17 cellular contexts compared by ENCODE assay signal in genomic region chr19:34357431-34357830, GRCh38. TPM values are rescaled to one million over a fixed set of nuclear protein-coding genes. Genes with fewer than 3 reads are reported as not detected.
DNase-seq lines count a peak whose midpoint lies in the region; ATAC-seq, FAIRE-seq and TF ChIP-seq lines count a peak whose summit lies in the region.
"Had no signal": no experiment of that assay in that cellular context is flagged by ENCODE, and none has a peak within 500 bp of the region (broad histone marks: within the 10 kb centered on the region; RNA-seq: fewer than 3 reads in every experiment).

No MANE protein-coding gene starts in this region.

- H3K36me3 ChIP-seq in Loucy (ENCODE audit: insufficient read depth, low read length) = no peaks in the 10 kb centered on the region
- H3K36me3 ChIP-seq in K562 (ENCODE audit: control insufficient read depth, insufficient read depth, low read length) = peaks cover 15% of the 10 kb centered on the region; the same call in 2 of the 3 replicates

- no peaks in the 10 kb centered on the region for H3K9me2 ChIP-seq in Loucy (replicated peaks; ENCODE audit: low read depth, low read length)

- no peak for TF ChIP-seq POLR2A in K562 (conservative IDR thresholded peaks at IDR 0.05)

- no peak for DNase-seq in activated naive CD4-positive, alpha-beta T cell treated with anti-CD3 and anti-CD28 coated beads for 36 hours
- no peak for DNase-seq in activated naive CD4-positive, alpha-beta T cell treated with anti-CD3 and anti-CD28 coated beads, Interleukin-2, amount 50 U/mL, for 16 hours
- DNase-seq in K562 (ENCODE audit: extremely low read depth in 1 of 4, low spot score in 3 of 4) (no peak), NCI-H1105 (lab: John Stamatoyannopoulos, UW) (no peak), 8988T (no peak), GM10248 (ENCODE audit: extremely low spot score) (no peak)
- no peak for DNase-seq in stimulated activated effector memory CD8-positive, alpha-beta T cell treated with anti-CD3 and anti-CD28 coated beads, Interleukin-12 subunit alpha, Interleukin-12 subunit beta, amount 100 ng/mL, for 72 hours (ENCODE audit: low spot score in 2 of 2)
- DNase-seq: activated effector memory CD4-positive, alpha-beta T cell treated with Interleukin-2 at 50 U/mL for 16 hours; GF-D8; NCI-H1436 treated with DMSO at 0.1 percent for 48 hours; NCI-H226 had no signal

- WGBS in K562 (ENCODE audit: insufficient coverage, low coverage, missing lambda C conversion rate) = 92% methylated on average over 4 of the region's 4 CpGs

- H3K9ac ChIP-seq in Loucy (ENCODE audit: low read depth, low read length, poor library complexity, severe bottlenecking) = peak overlapping the region; percentile 83
- H3K9ac ChIP-seq in K562 (ENCODE audit: insufficient read depth in 1 of 2, low read depth in 2 of 2, low read length in 2 of 2) = peak overlapping the region in 1 of 2 experiments; percentile 37; a peak in 1 of 4 replicates

- TF ChIP-seq RAD21 in K562 (CRISPR knock-in tag; conservative IDR thresholded peaks at IDR 0.05 in 1 of 2, IDR thresholded peaks at IDR 0.05 in 1 of 2) = no peak

- FAIRE-seq in K562 (lab: Jason Lieb, UNC) = no peak
- FAIRE-seq: H1, kidney had no signal

- peaks cover 2% of the 10 kb centered on the region for H3K36me3 Mint-ChIP-seq in activated naive CD4-positive, alpha-beta T cell treated with anti-CD3 and anti-CD28 coated beads for 36 hours (ENCODE audit: low read depth)
- peaks cover 26% of the 10 kb centered on the region for H3K36me3 Mint-ChIP-seq in stimulated activated effector memory CD8-positive, alpha-beta T cell treated with anti-CD3 and anti-CD28 coated beads, Interleukin-12 subunit alpha, Interleukin-12 subunit beta, amount 100 ng/mL, for 72 hours

- H3K4me1 ChIP-seq in Loucy (ENCODE audit: insufficient read depth, low read length, poor library complexity, severe bottlenecking) (peaks cover 29% of the 10 kb centered on the region), K562 (replicated peaks in 1 of 2; ENCODE audit: control insufficient read depth in 2 of 2, insufficient read depth in 2 of 2, low read length in 2 of 2) (peaks cover 26 to 33% of the 10 kb centered on the region in 2 experiments)

- POLR2A ChIA-PET in K562 (lab: Yijun Ruan, JAX) (interaction anchor here (0.5 kb wide), 1 partner anchor 83 kb away, joined by 3 read pairs; no protein-coding TSS in a partner anchor), GM10248 (lab: Yijun Ruan, JAX) (no interaction called here)

- no peak for TF ChIP-seq EP300 in K562 (IDR thresholded peaks at IDR 0.05; ENCODE audit: low read length)

- H3K9me1 ChIP-seq in K562 (ENCODE audit: control insufficient read depth, insufficient read depth, low read length) = peaks cover 3% of the 10 kb centered on the region

- peak overlapping the region; percentile 94 for H3K4me2 ChIP-seq in Loucy (ENCODE audit: low read depth, low read length, poor library complexity, severe bottlenecking)
- peak overlapping the region; percentile 15; the same call in 1 of the 2 replicates for H3K4me2 ChIP-seq in K562 (ENCODE audit: insufficient read depth, low read length)

- H3K4me3 ChIP-seq in Loucy (ENCODE audit: low read length, poor library complexity, severe bottlenecking) (peak overlapping the region; percentile 70), K562 (no peak overlapping the region)

- no peak overlapping the region for H2AFZ ChIP-seq in Loucy (ENCODE audit: low read length)
- H2AFZ ChIP-seq in K562 (ENCODE audit: low read depth, low read length) = peak overlapping the region; percentile 14; the same call in 1 of the 2 replicates

- H3K27ac ChIP-seq in K562 (ENCODE audit: extremely low read depth, low read depth, low read length) = no peak overlapping the region; the same call in 1 of the 3 replicates
- H3K27ac ChIP-seq: neutrophil had no signal

- peak overlapping the region; percentile 80 for H3K4me3 Mint-ChIP-seq in activated naive CD4-positive, alpha-beta T cell treated with anti-CD3 and anti-CD28 coated beads for 36 hours
- H3K4me3 Mint-ChIP-seq in stimulated activated effector memory CD8-positive, alpha-beta T cell treated with anti-CD3 and anti-CD28 coated beads, Interleukin-12 subunit alpha, Interleukin-12 subunit beta, amount 100 ng/mL, for 72 hours = peak overlapping the region; percentile 84
- H3K4me3 Mint-ChIP-seq: memory B cell had no signal

- BruUV-seq in K562 (replicated peaks; lab: Mats Ljungman, UMichigan) = no TSS peak

- H3K27ac Mint-ChIP-seq in activated naive CD4-positive, alpha-beta T cell treated with anti-CD3 and anti-CD28 coated beads for 36 hours = no peak overlapping the region
- H3K27ac Mint-ChIP-seq in stimulated activated effector memory CD8-positive, alpha-beta T cell treated with anti-CD3 and anti-CD28 coated beads, Interleukin-12 subunit alpha, Interleukin-12 subunit beta, amount 100 ng/mL, for 72 hours = peak overlapping the region; percentile 99

- peaks cover 4% of the 10 kb centered on the region; the same call in 1 of the 2 replicates for H3K79me2 ChIP-seq in Loucy (ENCODE audit: insufficient read depth, low read length)
- no peaks in the 10 kb centered on the region; the same call in 1 of the 3 replicates for H3K79me2 ChIP-seq in K562 (ENCODE audit: control insufficient read depth, insufficient read depth, low read length)

- ATAC-seq in K562 = no peak
- no peak for ATAC-seq in stimulated activated effector memory CD8-positive, alpha-beta T cell treated with anti-CD3 and anti-CD28 coated beads, Interleukin-12 subunit alpha, Interleukin-12 subunit beta, amount 100 ng/mL, for 72 hours
- ATAC-seq: right cardiac atrium had no signal

- TF ChIP-seq CTCF in Loucy (conservative IDR thresholded peaks at IDR 0.05; ENCODE audit: low read length) (no peak), K562 (IDR thresholded peaks at IDR 0.05 in 2 of 3, conservative IDR thresholded peaks at IDR 0.05 in 1 of 3; ENCODE audit: insufficient read depth in 2 of 3, low read depth in 1 of 3, low read length in 3 of 3) (no peak), GM10248 (IDR thresholded peaks at IDR 0.05; ENCODE audit: control extremely low read depth, extremely low read depth, low read depth, missing control alignments) (no peak)

- intact Hi-C loops in activated naive CD4-positive, alpha-beta T cell treated with anti-CD3 and anti-CD28 coated beads for 36 hours (cut with micrococcal nuclease) = no loop called here
- intact Hi-C loops in K562 (cut with micrococcal nuclease) = loop anchor here (10.0 kb wide), 1 partner anchor 147 kb away; no protein-coding TSS in a partner anchor

- H3K4me1 Mint-ChIP-seq in activated naive CD4-positive, alpha-beta T cell treated with anti-CD3 and anti-CD28 coated beads for 36 hours (ENCODE audit: low read depth) = peaks cover 25% of the 10 kb centered on the region
- H3K4me1 Mint-ChIP-seq in stimulated activated effector memory CD8-positive, alpha-beta T cell treated with anti-CD3 and anti-CD28 coated beads, Interleukin-12 subunit alpha, Interleukin-12 subunit beta, amount 100 ng/mL, for 72 hours = peaks cover 38% of the 10 kb centered on the region

- H3K27me3 ChIP-seq in Loucy (ENCODE audit: insufficient read depth, low read length, poor library complexity, severe bottlenecking) = no peaks in the 10 kb centered on the region
- H3K27me3 ChIP-seq in K562 (ENCODE audit: control insufficient read depth in 2 of 2, insufficient read depth in 2 of 2, low read length in 2 of 2) = no peaks in the 10 kb centered on the region
- H3K27me3 ChIP-seq: neutrophil had no signal

- no peaks in the 10 kb centered on the region for H3K9me3 Mint-ChIP-seq in activated naive CD4-positive, alpha-beta T cell treated with anti-CD3 and anti-CD28 coated beads for 36 hours
- no peaks in the 10 kb centered on the region for H3K9me3 Mint-ChIP-seq in stimulated activated effector memory CD8-positive, alpha-beta T cell treated with anti-CD3 and anti-CD28 coated beads, Interleukin-12 subunit alpha, Interleukin-12 subunit beta, amount 100 ng/mL, for 72 hours
- H3K9me3 Mint-ChIP-seq: memory B cell had no signal

- H3K9me3 ChIP-seq in Loucy (ENCODE audit: insufficient read depth, low read depth, low read length) (no peaks in the 10 kb centered on the region), K562 (replicated peaks; ENCODE audit: control insufficient read depth, insufficient read depth, low read depth, low read length) (no peaks in the 10 kb centered on the region)
- H3K9me3 ChIP-seq: neutrophil had no signal

- CTCF ChIA-PET in activated naive CD4-positive, alpha-beta T cell treated with anti-CD3 and anti-CD28 coated beads for 36 hours (lab: Charles Lee) = interaction anchor here (0.5 to 1.4 kb wide), 3 partner anchors 8 to 142 kb away, joined by 3 to 7 read pairs (median 3); partner anchors contain the start of gene GPI
- CTCF ChIA-PET in K562 (lab: Yijun Ruan, JAX; ENCODE audit: low intra/inter-chr PET ratio) (no interaction called here), GM10248 (lab: Yijun Ruan, JAX) (interaction anchor here (1.0 to 6.8 kb wide), 4 partner anchors 11 to 73 kb away, joined by 3 to 32 read pairs (median 16); no protein-coding TSS in a partner anchor)

- H4K20me1 ChIP-seq in Loucy (ENCODE audit: insufficient read depth, low read length, poor library complexity, severe bottlenecking) (no peaks in the 10 kb centered on the region), K562 (replicated peaks; ENCODE audit: control insufficient read depth, insufficient read depth, low read length) (no peaks in the 10 kb centered on the region)

- in situ Hi-C loops in K562 (cut with MboI) = no loop called here

- no peaks in the 10 kb centered on the region for H3K27me3 Mint-ChIP-seq in activated naive CD4-positive, alpha-beta T cell treated with anti-CD3 and anti-CD28 coated beads for 36 hours (ENCODE audit: low read depth)
- H3K27me3 Mint-ChIP-seq: memory B cell had no signal

- 0 out of 2 replicates have a peak, but pooled peaks cover 1% of the 10 kb centered on the region for H3F3A ChIP-seq in Loucy (ENCODE audit: low read depth)

RNA-seq across cellular contexts. Expression of gene GPI, which starts 7.6 kb away (rescaled TPM):
- total RNA-seq in activated naive CD4-positive, alpha-beta T cell treated with anti-CD3 and anti-CD28 coated beads for 36 hours = 100 to 1,000 TPM; 542 to 553 TPM
- 590 and 952 TPM in 2 replicates for total RNA-seq in K562 (2011; cell fraction: chromatin; rRNA removed; ENCODE audit: low replicate concordance)
- 406 and 452 TPM in 2 replicates for total RNA-seq in K562 (2011; cell fraction: nucleolus; rRNA removed)
- total RNA-seq in K562 (2011; cell fraction: nucleoplasm; rRNA removed) = 536 and 580 TPM in 2 replicates
- total RNA-seq in K562 (2014; rRNA removed) (140 and 173 TPM in 2 replicates), K562 (2014; rRNA removed; fragmentation: Illumina TruSeq; extraction: Trizol) (95.8 and 118 TPM in 2 replicates), K562 (2015; rRNA removed; fragmentation: Illumina TruSeq; extraction: Trizol) (122 and 132 TPM in 2 replicates), K562 (2021) (349 and 358 TPM in 2 replicates)
- polyA plus RNA-seq in K562 (2011; rRNA removed) (94.1 and 259 TPM in 2 replicates), K562 (2014; fragmentation: Illumina TruSeq; extraction: Trizol) (306 and 322 TPM in 2 replicates), K562 (2014; fragmentation: Nextera tagmentation; extraction: Ambion mirVana) (100 to 1,000 TPM in 1 of 2 experiments, 10 to 100 TPM in 1; 88.3 to 168 TPM), K562 (2014; rRNA removed) (114 and 116 TPM in 2 replicates)
- polyA plus RNA-seq in K562 (2011; cell fraction: cytosol; rRNA removed) = 182 and 184 TPM in 2 replicates
- 344 and 354 TPM in 2 replicates for polyA plus RNA-seq in K562 (2011; cell fraction: nucleus; rRNA removed)
- 353 and 375 TPM in 2 replicates for polyA plus RNA-seq in K562 (2012)
- 222 and 306 TPM in 2 replicates for polyA minus RNA-seq in K562 (2011; rRNA and poly(A)+ RNA removed)
- 368 and 561 TPM in 2 replicates for polyA minus RNA-seq in K562 (2011; cell fraction: cytosol; rRNA and poly(A)+ RNA removed)
- 118 and 188 TPM in 2 replicates for polyA minus RNA-seq in K562 (2011; cell fraction: nucleus; rRNA and poly(A)+ RNA removed)

RNA-seq across cellular contexts. Expression of gene PDCD2L, which starts 46.8 kb away (rescaled TPM):
- 10 to 100 TPM; 24.8 to 34.1 TPM for total RNA-seq in activated naive CD4-positive, alpha-beta T cell treated with anti-CD3 and anti-CD28 coated beads for 36 hours
- 45.0 and 54.7 TPM in 2 replicates for total RNA-seq in K562 (2011; cell fraction: chromatin; rRNA removed; ENCODE audit: low replicate concordance)
- 50.1 and 53.4 TPM in 2 replicates for total RNA-seq in K562 (2011; cell fraction: nucleolus; rRNA removed)
- total RNA-seq in K562 (2011; cell fraction: nucleoplasm; rRNA removed) = 40.0 and 41.6 TPM in 2 replicates
- 56.5 and 83.0 TPM in 2 replicates for total RNA-seq in K562 (2014; rRNA removed)
- 61.9 and 68.5 TPM in 2 replicates for total RNA-seq in K562 (2014; rRNA removed; fragmentation: Illumina TruSeq; extraction: Trizol)
- total RNA-seq in K562 (2015; rRNA removed; fragmentation: Illumina TruSeq; extraction: Trizol) = 47.7 and 51.1 TPM in 2 replicates
- 48.6 and 56.3 TPM in 2 replicates for total RNA-seq in K562 (2021)
- polyA plus RNA-seq in K562 (2011; rRNA removed) = 62.8 and 65.9 TPM in 2 replicates
- polyA plus RNA-seq in K562 (2011; cell fraction: cytosol; rRNA removed) = 69.2 and 96.2 TPM in 2 replicates
- polyA plus RNA-seq in K562 (2011; cell fraction: nucleus; rRNA removed) = 32.6 and 34.5 TPM in 2 replicates
- 26.8 and 37.9 TPM in 2 replicates for polyA plus RNA-seq in K562 (2012)
- 43.7 and 46.2 TPM in 2 replicates for polyA plus RNA-seq in K562 (2014; fragmentation: Illumina TruSeq; extraction: Trizol)
- polyA plus RNA-seq in K562 (2014; fragmentation: Nextera tagmentation; extraction: Ambion mirVana) = 10 to 100 TPM; 12.1 to 14.6 TPM
- 60.5 and 67.3 TPM in 2 replicates for polyA plus RNA-seq in K562 (2014; rRNA removed)
- 62.3 and 71.3 TPM in 2 replicates for polyA minus RNA-seq in K562 (2011; rRNA and poly(A)+ RNA removed)
- 16.2 and 17.5 TPM in 2 replicates for polyA minus RNA-seq in K562 (2011; cell fraction: cytosol; rRNA and poly(A)+ RNA removed)
- 12.8 and 20.4 TPM in 2 replicates for polyA minus RNA-seq in K562 (2011; cell fraction: nucleus; rRNA and poly(A)+ RNA removed)
